In the genomic region with DNA sequence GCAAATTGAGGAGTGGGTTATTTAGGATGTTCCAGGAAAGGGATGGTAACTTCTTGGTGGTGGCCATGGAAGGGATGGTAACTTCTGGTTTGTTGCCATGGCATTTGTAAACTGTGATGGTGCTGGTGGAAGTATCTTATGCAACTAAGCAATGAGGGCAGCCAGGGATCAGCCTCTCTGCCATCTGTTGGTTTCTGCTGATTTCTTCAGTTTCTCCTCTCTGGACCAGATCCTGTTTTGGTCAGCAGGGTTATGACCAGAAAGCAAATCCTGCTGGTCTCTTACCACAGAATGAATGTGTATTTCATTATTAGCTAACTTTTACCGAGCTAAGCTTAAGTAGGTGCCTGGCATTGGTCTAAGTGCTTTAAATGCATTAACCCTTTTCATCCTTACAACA, we compare ENCODE assay signal across 19 cellular contexts.
A peak's percentile ranks its signal among the peaks of the same experiment; 100 is the strongest.
DNase-seq lines count a peak whose midpoint lies in the region; ATAC-seq, FAIRE-seq and TF ChIP-seq lines count a peak whose summit lies in the region.
"Had no signal": no experiment of that assay in that cellular context is flagged by ENCODE, and none has a peak within 500 bp of the region (broad histone marks: within the 10 kb centered on the region; RNA-seq: fewer than 3 reads in every experiment).

No MANE protein-coding gene starts in this region.

- H3K4me1 ChIP-seq in MM.1S (ENCODE audit: low read length) = peaks cover 16% of the 10 kb centered on the region
- H3K4me1 ChIP-seq in H1 (replicated peaks in 1 of 4; ENCODE audit: control insufficient read depth in 3 of 4, insufficient read depth in 4 of 4, low read length in 3 of 4) = no peaks in the 10 kb centered on the region
- H3K4me1 ChIP-seq in mesenchymal stem cell (ENCODE audit: control insufficient read depth, insufficient read depth, low read depth, low read length) = no peaks in the 10 kb centered on the region

- H3K36me3 ChIP-seq in BJ (ENCODE audit: control insufficient read depth, insufficient read depth, low read length) = no peaks in the 10 kb centered on the region
- no peaks in the 10 kb centered on the region for H3K36me3 ChIP-seq in MM.1S (replicated peaks; ENCODE audit: insufficient read depth, low read length)
- H3K36me3 ChIP-seq in H1 (ENCODE audit: control insufficient read depth in 2 of 4, insufficient read depth in 4 of 4, low read length in 3 of 4) = no peaks in the 10 kb centered on the region
- H3K36me3 ChIP-seq in mesenchymal stem cell (ENCODE audit: control insufficient read depth in 1 of 2, insufficient read depth in 2 of 2, low read depth in 1 of 2, low read length in 2 of 2) = no peaks in the 10 kb centered on the region

- no peak overlapping the region for H2BK12ac ChIP-seq in H1 (ENCODE audit: low read depth, low read length)
- H2BK12ac ChIP-seq in mesenchymal stem cell (ENCODE audit: low read length in 2 of 2) = peak overlapping the region in 1 of 2 experiments; percentile 34

- DNase-seq in BJ (ENCODE audit: low read depth) (peak; percentile 47), MM.1S (peak; percentile 75), H1 (ENCODE audit: low read depth in 1 of 2, low spot score in 2 of 2) (no peak), mesenchymal stem cell (peak; percentile 79), DMS79 (lab: John Stamatoyannopoulos, UW) (no peak)
- no peak for DNase-seq in activated naive CD4-positive, alpha-beta T cell treated with anti-CD3 and anti-CD28 coated beads, Interleukin-2, amount 10 ng/mL, durations not matched to agents 7 days and 5 days
- DNase-seq: activated CD8-positive, alpha-beta T cell treated with anti-CD3 and anti-CD28 coated beads for 36 hours; AML-193; amygdala; hypothalamus; NCI-H2081; NCI-H774; RPMI8226 had no signal

- H3K4me1 Mint-ChIP-seq in activated naive CD4-positive, alpha-beta T cell treated with anti-CD3 and anti-CD28 coated beads, Interleukin-2, amount 10 ng/mL, durations not matched to agents 7 days and 5 days = no peaks in the 10 kb centered on the region
- H3K4me1 Mint-ChIP-seq: activated T-helper 17 cell treated with anti-CD3 and anti-CD28 coated beads, Interleukin-2, amount 50 U/mL, for 72 hours had no signal

- H3K14ac ChIP-seq in H1 (ENCODE audit: insufficient read length) = no peak overlapping the region
- H3K14ac ChIP-seq in mesenchymal stem cell (ENCODE audit: low read length in 2 of 2) = no peak overlapping the region

- no peaks in the 10 kb centered on the region for H3K36me3 Mint-ChIP-seq in activated naive CD4-positive, alpha-beta T cell treated with anti-CD3 and anti-CD28 coated beads, Interleukin-2, amount 10 ng/mL, durations not matched to agents 7 days and 5 days

- TF ChIP-seq CTCF in BJ (IDR thresholded peaks at IDR 0.05; ENCODE audit: insufficient read depth, low read depth, low read length) (no peak), MM.1S (IDR thresholded peaks at IDR 0.05; ENCODE audit: low read length) (no peak; the same call in 1 of the 2 replicates), H1 (IDR thresholded peaks at IDR 0.05; ENCODE audit: control extremely low read depth in 1 of 3, insufficient read depth in 1 of 3, low read depth in 1 of 3, low read length in 3 of 3) (no peak)

- H3K9me3 ChIP-seq in MM.1S (replicated peaks; ENCODE audit: insufficient read depth, low read length) = no peaks in the 10 kb centered on the region
- 0 out of 4 replicates have a peak, but pooled peaks cover 0 to 3% of the 10 kb centered on the region in 2 experiments for H3K9me3 ChIP-seq in H1 (ENCODE audit: insufficient read depth in 2 of 2, low read depth in 1 of 2, low read length in 1 of 2)
- H3K9me3 ChIP-seq in mesenchymal stem cell (ENCODE audit: control insufficient read depth, low read length) = no peaks in the 10 kb centered on the region

- H3K27me3 ChIP-seq in BJ (ENCODE audit: control insufficient read depth, insufficient read depth, low read length) = no peaks in the 10 kb centered on the region
- H3K27me3 ChIP-seq in MM.1S (replicated peaks; ENCODE audit: insufficient read depth, low read length) = no peaks in the 10 kb centered on the region
- H3K27me3 ChIP-seq in H1 (replicated peaks in 1 of 4; ENCODE audit: control insufficient read depth in 3 of 4, extremely low read depth in 1 of 4, insufficient read depth in 3 of 4, low read length in 3 of 4) = no peaks in the 10 kb centered on the region
- H3K27me3 ChIP-seq in mesenchymal stem cell (ENCODE audit: control insufficient read depth in 1 of 2, insufficient read depth in 1 of 2, low read length in 2 of 2) = no peaks in the 10 kb centered on the region

- H2BK15ac ChIP-seq in H1 (ENCODE audit: low read length) = no peak overlapping the region
- H2BK15ac ChIP-seq in mesenchymal stem cell (ENCODE audit: low read depth, poor library complexity, severe bottlenecking) = no peak overlapping the region

- no peak overlapping the region for H3K4me3 Mint-ChIP-seq in activated naive CD4-positive, alpha-beta T cell treated with anti-CD3 and anti-CD28 coated beads, Interleukin-2, amount 10 ng/mL, durations not matched to agents 7 days and 5 days
- H3K4me3 Mint-ChIP-seq: activated CD8-positive, alpha-beta T cell treated with anti-CD3 and anti-CD28 coated beads for 36 hours; activated T-helper 17 cell treated with anti-CD3 and anti-CD28 coated beads, Interleukin-2, amount 50 U/mL, for 72 hours; stimulated activated naive CD8-positive, alpha-beta T cell treated with anti-CD3 and anti-CD28 coated beads, Interleukin-15, Interleukin-2, amounts not matched to agents 100 ng/mL and 50 ng/mL, for 24 hours had no signal

- WGBS in H1 (ENCODE audit: extremely low coverage in 1 of 2, insufficient coverage in 1 of 2, insufficient read length in 1 of 2, insufficient replicate concordance in 2 of 2, low coverage in 1 of 2, low lambda C conversion rate in 2 of 2, missing lambda C conversion rate in 1 of 2), 2 experiments = 83% methylated on average over 1 of the region's 1 CpG; no CpG with 5 or more reads in 1 of the 2 experiments
- WGBS in mesenchymal stem cell = 40% methylated on average over 1 of the region's 1 CpG

- H4K8ac ChIP-seq in H1 (ENCODE audit: extremely low read depth, insufficient read depth, low read length) = no peak overlapping the region
- no peak overlapping the region for H4K8ac ChIP-seq in mesenchymal stem cell (ENCODE audit: low read length)

- H3K4me2 ChIP-seq in MM.1S (ENCODE audit: low read depth, low read length) (peak overlapping the region; percentile 5; the same call in 1 of the 2 replicates), H1 (ENCODE audit: insufficient read depth in 1 of 2, low read depth in 2 of 2, low read length in 2 of 2) (no peak overlapping the region), mesenchymal stem cell (ENCODE audit: low read length, poor library complexity, severe bottlenecking) (no peak overlapping the region)

- 0 out of 2 replicates have a peak, but pooled peaks cover 5% of the 10 kb centered on the region for H3F3A ChIP-seq in MM.1S (ENCODE audit: insufficient read depth, low read length)

- no peaks in the 10 kb centered on the region for H3K23me2 ChIP-seq in H1 (ENCODE audit: low read depth, low read length)

- H3K4me3 ChIP-seq in BJ (ENCODE audit: low read depth, low read length) (no peak overlapping the region), MM.1S (ENCODE audit: low read length) (no peak overlapping the region), H1 (ENCODE audit: extremely low read depth in 1 of 4, insufficient read depth in 2 of 4, low read depth in 3 of 4, low read length in 4 of 4) (no peak overlapping the region), mesenchymal stem cell (ENCODE audit: insufficient read depth in 1 of 2, low read depth in 1 of 2, low read length in 2 of 2) (no peak overlapping the region)
- H3K4me3 ChIP-seq: coronary artery had no signal

- POLR2A ChIA-PET in BJ (lab: Charles Lee) = interaction anchor here (0.6 to 0.7 kb wide), 2 partner anchors 10 to 65 kb away, joined by 3 read pairs; no protein-coding TSS in a partner anchor
- POLR2A ChIA-PET in H1 (lab: Charles Lee; ENCODE audit: partially characterized antibody) = no interaction called here

- H3K79me2 ChIP-seq in MM.1S (ENCODE audit: low read length) (no peaks in the 10 kb centered on the region), H1 (ENCODE audit: control insufficient read depth in 1 of 2, insufficient read depth in 2 of 2, low read length in 2 of 2) (no peaks in the 10 kb centered on the region)

- H3K56ac ChIP-seq in H1 (replicated peaks; ENCODE audit: insufficient read length, low read depth, low read length) = no peak overlapping the region

- H3K4ac ChIP-seq in H1 (replicated peaks; ENCODE audit: insufficient read length, low read depth, low read length) (no peak overlapping the region), mesenchymal stem cell (ENCODE audit: low read depth in 1 of 2, low read length in 2 of 2) (peak overlapping the region in 1 of 2 experiments; percentile 3)

- H4K91ac ChIP-seq in H1 (replicated peaks; ENCODE audit: insufficient read length, low read length) (no peak overlapping the region), mesenchymal stem cell (ENCODE audit: low read length) (no peak overlapping the region)

- no peak for TF ChIP-seq RAD21 in H1 (IDR thresholded peaks at IDR 0.05 in 1 of 2, conservative IDR thresholded peaks at IDR 0.05 in 1 of 2; ENCODE audit: low read depth in 2 of 2, low read length in 2 of 2)

- TF ChIP-seq EP300 in H1 (IDR thresholded peaks at IDR 0.05; ENCODE audit: borderline replicate concordance in 1 of 2, low read depth in 2 of 2, low read length in 2 of 2) = no peak

- no peaks in the 10 kb centered on the region for H3K27me3 Mint-ChIP-seq in activated naive CD4-positive, alpha-beta T cell treated with anti-CD3 and anti-CD28 coated beads, Interleukin-2, amount 10 ng/mL, durations not matched to agents 7 days and 5 days
- H3K27me3 Mint-ChIP-seq: activated CD8-positive, alpha-beta T cell treated with anti-CD3 and anti-CD28 coated beads for 36 hours; activated T-helper 17 cell treated with anti-CD3 and anti-CD28 coated beads, Interleukin-2, amount 50 U/mL, for 72 hours; stimulated activated naive CD8-positive, alpha-beta T cell treated with anti-CD3 and anti-CD28 coated beads, Interleukin-15, Interleukin-2, amounts not matched to agents 100 ng/mL and 50 ng/mL, for 24 hours had no signal

- H2AFZ ChIP-seq in MM.1S (ENCODE audit: low read length) (no peak overlapping the region), H1 (ENCODE audit: low read length) (no peak overlapping the region), mesenchymal stem cell (ENCODE audit: low read depth, low read length) (no peak overlapping the region)

- CTCF ChIA-PET in BJ (lab: Yijun Ruan, JAX) (interaction anchor here (0.9 to 1.5 kb wide), 3 partner anchors 9 to 67 kb away, joined by 3 to 5 read pairs (median 3); no protein-coding TSS in a partner anchor), H1 (lab: Charles Lee; ENCODE audit: partially characterized antibody) (interaction anchor here (1.1 kb wide), 1 partner anchor 9 kb away, joined by 3 read pairs; no protein-coding TSS in a partner anchor)
- CTCF ChIA-PET in activated naive CD4-positive, alpha-beta T cell treated with anti-CD3 and anti-CD28 coated beads, Interleukin-2, amount 10 ng/mL, durations not matched to agents 7 days and 5 days (lab: Charles Lee) = no interaction called here

- H3K27ac Mint-ChIP-seq in activated naive CD4-positive, alpha-beta T cell treated with anti-CD3 and anti-CD28 coated beads, Interleukin-2, amount 10 ng/mL, durations not matched to agents 7 days and 5 days = no peak overlapping the region
- H3K27ac Mint-ChIP-seq: activated CD8-positive, alpha-beta T cell treated with anti-CD3 and anti-CD28 coated beads for 36 hours; activated T-helper 17 cell treated with anti-CD3 and anti-CD28 coated beads, Interleukin-2, amount 50 U/mL, for 72 hours; stimulated activated naive CD8-positive, alpha-beta T cell treated with anti-CD3 and anti-CD28 coated beads, Interleukin-15, Interleukin-2, amounts not matched to agents 100 ng/mL and 50 ng/mL, for 24 hours had no signal

- ATAC-seq in HG03571 (IDR thresholded peaks at IDR 0.05; ENCODE audit: unreplicated experiment) = no peak
- no peak for ATAC-seq in GM21529 (IDR thresholded peaks at IDR 0.05; ENCODE audit: unreplicated experiment)
- ATAC-seq: activated CD8-positive, alpha-beta T cell treated with anti-CD3 and anti-CD28 coated beads for 36 hours; activated T-helper 17 cell treated with anti-CD3 and anti-CD28 coated beads, Interleukin-2, amount 50 U/mL, for 72 hours had no signal

- no peak overlapping the region for H2BK20ac ChIP-seq in H1 (ENCODE audit: low read length)

- H3K18ac ChIP-seq in H1 (ENCODE audit: extremely low read depth, low read length) (no peak overlapping the region), mesenchymal stem cell (ENCODE audit: low read depth in 1 of 2, low read length in 2 of 2) (peak overlapping the region in 1 of 2 experiments; percentile 16)

- TF ChIP-seq POLR2A in H1 (IDR thresholded peaks at IDR 0.05; ENCODE audit: control extremely low read depth in 1 of 2, low read depth in 2 of 2, low read length in 2 of 2) = no peak

- no peaks in the 10 kb centered on the region for H3K9me2 ChIP-seq in MM.1S (replicated peaks; ENCODE audit: insufficient read depth, low read length)

- H2BK120ac ChIP-seq in H1 (replicated peaks; ENCODE audit: low read depth, low read length) = no peak overlapping the region
- no peak overlapping the region for H2BK120ac ChIP-seq in mesenchymal stem cell (ENCODE audit: low read depth, low read length)

- H2AK5ac ChIP-seq in H1 (ENCODE audit: low read depth, low read length) (no peak overlapping the region), mesenchymal stem cell (ENCODE audit: low read length, severe bottlenecking) (no peak overlapping the region)

- H3K9ac ChIP-seq in MM.1S (ENCODE audit: low read length) (peak overlapping the region; percentile 2; the same call in 1 of the 2 replicates), H1 (replicated peaks in 1 of 4; ENCODE audit: extremely low read depth in 1 of 4, low read depth in 3 of 4, low read length in 3 of 4) (no peak overlapping the region), mesenchymal stem cell (ENCODE audit: low read length) (peak overlapping the region; percentile 64)

- H2BK5ac ChIP-seq in H1 (ENCODE audit: low read depth, low read length) (no peak overlapping the region), mesenchymal stem cell (ENCODE audit: low read depth, low read length, poor library complexity, severe bottlenecking) (no peak overlapping the region)

- peak overlapping the region; percentile 48; the same call in 1 of the 2 replicates for H3K27ac ChIP-seq in MM.1S (ENCODE audit: low read length)
- H3K27ac ChIP-seq in H1 (ENCODE audit: low read depth, low read length) = no peak overlapping the region
- H3K27ac ChIP-seq in mesenchymal stem cell (ENCODE audit: low read length, poor library complexity, severe bottlenecking) = no peak overlapping the region
- H3K27ac ChIP-seq: coronary artery had no signal

- H3K79me1 ChIP-seq in H1 (ENCODE audit: low read depth, low read length) (no peaks in the 10 kb centered on the region), mesenchymal stem cell (replicated peaks; ENCODE audit: low read length, poor library complexity, severe bottlenecking) (no peaks in the 10 kb centered on the region)

- peak; percentile 13 for FAIRE-seq in H1 (lab: Jason Lieb, UNC)
- FAIRE-seq: endothelial cell of umbilical vein had no signal

- peaks cover 10% of the 10 kb centered on the region for H3K9me3 Mint-ChIP-seq in activated naive CD4-positive, alpha-beta T cell treated with anti-CD3 and anti-CD28 coated beads, Interleukin-2, amount 10 ng/mL, durations not matched to agents 7 days and 5 days

- H3K23ac ChIP-seq in H1 (ENCODE audit: insufficient read length) (no peak overlapping the region), mesenchymal stem cell (ENCODE audit: low read length in 2 of 2) (no peak overlapping the region)

- no peak overlapping the region for H4K5ac ChIP-seq in H1 (ENCODE audit: insufficient read length, low read depth, low read length)

- H4K20me1 ChIP-seq in MM.1S (ENCODE audit: insufficient read depth, low read length) = no peaks in the 10 kb centered on the region
- no peaks in the 10 kb centered on the region for H4K20me1 ChIP-seq in H1 (replicated peaks in 1 of 2; ENCODE audit: control insufficient read depth in 1 of 2, insufficient read depth in 2 of 2, low read length in 2 of 2)

Comparison
In these comparisons a context has a peak if more than half of its experiments do, and no peak if none do; other contexts are left out.
1. DNase-seq: peak in BJ (single experiment), MM.1S (single experiment) and mesenchymal stem cell (single experiment); none in H1 (0 of 2), DMS79 (single experiment) and activated naive CD4-positive, alpha-beta T cell treated with anti-CD3 and anti-CD28 coated beads, Interleukin-2, amount 10 ng/mL, durations not matched to agents 7 days and 5 days (single experiment).
2. H3K9ac ChIP-seq: peak in MM.1S (single experiment) and mesenchymal stem cell (single experiment); none in H1 (0 of 4).